Comparison of ENCODE assay signal across 9 cellular contexts in the genomic region with DNA sequence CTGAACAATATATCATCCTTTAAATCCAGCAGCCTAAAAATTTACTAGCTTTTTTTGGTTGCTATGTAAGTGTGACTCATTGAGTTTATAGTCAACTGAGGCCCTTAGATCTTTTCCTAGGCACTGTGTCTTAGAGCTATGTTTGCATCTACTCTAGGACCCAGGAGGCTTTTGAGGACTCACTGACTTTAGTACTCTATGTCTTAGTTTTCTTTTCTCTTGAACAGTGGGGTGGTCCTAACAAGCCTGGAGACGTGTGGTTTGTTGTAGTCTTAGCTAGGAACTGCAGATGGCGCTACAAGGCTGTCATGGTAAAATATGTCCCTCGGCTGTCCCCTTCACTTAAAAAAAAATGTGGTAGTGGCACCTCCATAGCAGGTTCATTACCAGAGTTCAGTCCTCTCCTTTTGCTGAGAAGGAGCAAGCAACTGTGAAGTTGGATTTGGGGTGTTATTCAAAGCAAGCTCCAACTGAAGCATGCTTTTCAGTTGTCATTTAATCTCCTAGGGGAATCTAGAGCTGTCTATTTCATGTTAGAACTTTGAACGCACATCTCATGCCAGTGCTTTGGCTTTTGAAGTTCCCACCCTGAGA. TPM values are rescaled to one million over a fixed set of nuclear protein-coding genes. Genes with fewer than 3 reads are reported as not detected.
A peak's percentile ranks its signal among the peaks of the same experiment; 100 is the strongest.
DNase-seq lines count a peak whose midpoint lies in the region; ATAC-seq and TF ChIP-seq lines count a peak whose summit lies in the region.
"Had no signal": no experiment of that assay in that cellular context is flagged by ENCODE, and none has a peak within 500 bp of the region (broad histone marks: within the 10 kb centered on the region; RNA-seq: fewer than 3 reads in every experiment).

No MANE protein-coding gene starts in this region.

- H3K36me3 ChIP-seq in HAP-1 (replicated peaks): no peaks in the 10 kb centered on the region
- H3K36me3 ChIP-seq in colonic mucosa: no peaks in the 10 kb centered on the region
- H3K36me3 ChIP-seq in liver (ENCODE audit: control insufficient read depth in 4 of 4, insufficient read depth in 3 of 4, low read depth in 1 of 4, low read length in 3 of 4): no peaks in the 10 kb centered on the region
- no peaks in the 10 kb centered on the region for H3K36me3 ChIP-seq in transverse colon
- H3K36me3 ChIP-seq: SJSA1 had no signal

- WGBS in liver: 20% methylated on average over 4 of the region's 4 CpGs
- WGBS in transverse colon (ENCODE audit: low coverage in 1 of 2), 2 donors: 9 to 63% methylated on average over 1 to 4 of the region's 4 CpGs

- TF ChIP-seq RAD21 in liver (IDR thresholded peaks at IDR 0.05): peak; percentile 88 to 93

- no peaks in the 10 kb centered on the region for H3K36me3 Mint-ChIP-seq in T-helper 2 cell treated with Interferon-gamma antibody and Interleukin-4, amounts not matched to agents 5 μg/mL and 100 μg/mL, for 36 hours (ENCODE audit: low read depth)

- H3K27me3 ChIP-seq in HAP-1 (ENCODE audit: low read depth) (no peaks in the 10 kb centered on the region), colonic mucosa (no peaks in the 10 kb centered on the region), liver (ENCODE audit: control insufficient read depth in 4 of 4, insufficient read depth in 4 of 4, low read length in 3 of 4) (no peaks in the 10 kb centered on the region), transverse colon (peaks cover 1% of the 10 kb centered on the region)
- H3K27me3 ChIP-seq: SJSA1 had no signal

- intact Hi-C loops in colonic mucosa (cut with DNase I) (loop anchor here (2.0 to 10.0 kb wide), 2 partner anchors 156 to 226 kb away; no protein-coding TSS in a partner anchor), transverse colon (cut with DNase I; ENCODE audit: low total_unique reads) (loop anchor here (5.0 kb wide), 1 partner anchor 149 kb away; no protein-coding TSS in a partner anchor)

- in situ Hi-C loops in HAP-1 (cut with MboI; ENCODE audit: low sequenced_read_pairs) (no loop called here), transverse colon (cut with MboI; ENCODE audit: low pct_ligation_motif_present in 1 of 4, low pct_unique_long_range_greater_than_20kb in 1 of 4, low sequenced_read_pairs in 3 of 4) (no loop called here)

- H3K9me3 ChIP-seq in HAP-1 (no peaks in the 10 kb centered on the region), colonic mucosa (no peaks in the 10 kb centered on the region), liver (ENCODE audit: control insufficient read depth in 4 of 4, low read length in 3 of 4) (no peaks in the 10 kb centered on the region), transverse colon (no peaks in the 10 kb centered on the region)
- H3K9me3 ChIP-seq: SJSA1 had no signal

- DNase-seq in D341Med (ENCODE audit: low spot score): peak; percentile 79
- peak; percentile 77 to 78 for DNase-seq in HAP-1 (ENCODE audit: low spot score in 2 of 2)
- DNase-seq in NCI-H2107 (lab: John Stamatoyannopoulos, UW): peak; percentile 53
- DNase-seq in T-helper 2 cell treated with Interferon-gamma antibody and Interleukin-4, amounts not matched to agents 5 μg/mL and 100 μg/mL, for 36 hours (ENCODE audit: low spot score): peak; percentile 53
- peak; percentile 67 for DNase-seq in colonic mucosa
- DNase-seq in transverse colon: peak; percentile 56

- TF ChIP-seq CTCF in colonic mucosa (IDR thresholded peaks at IDR 0.05) (peak; percentile 70), liver (IDR thresholded peaks at IDR 0.05; ENCODE audit: low read depth, low read length, missing input control) (peak; percentile 66), transverse colon (IDR thresholded peaks at IDR 0.05) (peak; percentile 69 to 83 (median 73))

- H3K4me1 ChIP-seq in HAP-1 (peaks cover 2% of the 10 kb centered on the region; the same call in 1 of the 2 replicates), colonic mucosa (no peaks in the 10 kb centered on the region), liver (ENCODE audit: control insufficient read depth in 4 of 4, insufficient read depth in 4 of 4, low read length in 3 of 4) (peaks cover 0 to 7% (median under 1%) of the 10 kb centered on the region in 4 donors), transverse colon (peaks cover 0 to 17% (median 0%) of the 10 kb centered on the region in 4 donors)

- TF ChIP-seq POLR2A in transverse colon (IDR thresholded peaks at IDR 0.05): no peak

- H3K27ac Mint-ChIP-seq in T-helper 2 cell treated with Interferon-gamma antibody and Interleukin-4, amounts not matched to agents 5 μg/mL and 100 μg/mL, for 36 hours: no peak overlapping the region

- no peak overlapping the region for H3K4me3 ChIP-seq in HAP-1
- H3K4me3 ChIP-seq in colonic mucosa: no peak overlapping the region
- H3K4me3 ChIP-seq in liver (ENCODE audit: low read depth in 1 of 3, low read length in 3 of 3): no peak overlapping the region
- no peak overlapping the region for H3K4me3 ChIP-seq in transverse colon
- H3K4me3 ChIP-seq: SJSA1 had no signal

- H3K27ac ChIP-seq in colonic mucosa: no peak overlapping the region
- no peak overlapping the region for H3K27ac ChIP-seq in liver (ENCODE audit: low read depth in 1 of 2, low read length in 2 of 2)
- H3K27ac ChIP-seq in transverse colon: no peak overlapping the region
- H3K27ac ChIP-seq: SJSA1 had no signal

- H3K9ac ChIP-seq in colonic mucosa (ENCODE audit: low read depth in 2 of 2, low read length in 2 of 2) (no peak overlapping the region), liver (ENCODE audit: low read depth in 1 of 2, low read length in 2 of 2) (no peak overlapping the region)

- no peak overlapping the region for H3K4me3 Mint-ChIP-seq in T-helper 2 cell treated with Interferon-gamma antibody and Interleukin-4, amounts not matched to agents 5 μg/mL and 100 μg/mL, for 36 hours

- peaks cover 4% of the 10 kb centered on the region for H3K4me1 Mint-ChIP-seq in T-helper 2 cell treated with Interferon-gamma antibody and Interleukin-4, amounts not matched to agents 5 μg/mL and 100 μg/mL, for 36 hours (ENCODE audit: low read depth)

- no peak for ATAC-seq in HG03342 (IDR thresholded peaks at IDR 0.05; ENCODE audit: unreplicated experiment)

- H3K9me3 Mint-ChIP-seq in T-helper 2 cell treated with Interferon-gamma antibody and Interleukin-4, amounts not matched to agents 5 μg/mL and 100 μg/mL, for 36 hours: no peaks in the 10 kb centered on the region

- no peak for TF ChIP-seq EP300 in transverse colon (IDR thresholded peaks at IDR 0.05; ENCODE audit: low read depth)

- peaks cover 29% of the 10 kb centered on the region for H3K27me3 Mint-ChIP-seq in T-helper 2 cell treated with Interferon-gamma antibody and Interleukin-4, amounts not matched to agents 5 μg/mL and 100 μg/mL, for 36 hours (ENCODE audit: low read depth)

TF ChIP-seq in liver, 16 proteins besides CTCF, POLR2A, EP300 and RAD21 (continues in another document):
- TF ChIP-seq RXRA (IDR thresholded peaks at IDR 0.05) (no peak), FOXA2 (IDR thresholded peaks at IDR 0.05) (no peak), HNF4G (IDR thresholded peaks at IDR 0.05) (no peak), EGR1 (IDR thresholded peaks at IDR 0.05; ENCODE audit: low read depth in 2 of 2) (no peak), SP1 (IDR thresholded peaks at IDR 0.05) (no peak), TAF1 (conservative IDR thresholded peaks at IDR 0.05) (no peak), HNF4A (conservative IDR thresholded peaks at IDR 0.05) (no peak)
- TF ChIP-seq, protein P1, sequence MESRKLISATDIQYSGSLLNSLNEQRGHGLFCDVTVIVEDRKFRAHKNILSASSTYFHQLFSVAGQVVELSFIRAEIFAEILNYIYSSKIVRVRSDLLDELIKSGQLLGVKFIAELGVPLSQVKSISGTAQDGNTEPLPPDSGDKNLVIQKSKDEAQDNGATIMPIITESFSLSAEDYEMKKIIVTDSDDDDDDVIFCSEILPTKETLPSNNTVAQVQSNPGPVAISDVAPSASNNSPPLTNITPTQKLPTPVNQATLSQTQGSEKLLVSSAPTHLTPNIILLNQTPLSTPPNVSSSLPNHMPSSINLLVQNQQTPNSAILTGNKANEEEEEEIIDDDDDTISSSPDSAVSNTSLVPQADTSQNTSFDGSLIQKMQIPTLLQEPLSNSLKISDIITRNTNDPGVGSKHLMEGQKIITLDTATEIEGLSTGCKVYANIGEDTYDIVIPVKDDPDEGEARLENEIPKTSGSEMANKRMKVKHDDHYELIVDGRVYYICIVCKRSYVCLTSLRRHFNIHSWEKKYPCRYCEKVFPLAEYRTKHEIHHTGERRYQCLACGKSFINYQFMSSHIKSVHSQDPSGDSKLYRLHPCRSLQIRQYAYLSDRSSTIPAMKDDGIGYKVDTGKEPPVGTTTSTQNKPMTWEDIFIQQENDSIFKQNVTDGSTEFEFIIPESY (IDR thresholded peaks at IDR 0.05): no peak
- TF ChIP-seq, protein P2, sequence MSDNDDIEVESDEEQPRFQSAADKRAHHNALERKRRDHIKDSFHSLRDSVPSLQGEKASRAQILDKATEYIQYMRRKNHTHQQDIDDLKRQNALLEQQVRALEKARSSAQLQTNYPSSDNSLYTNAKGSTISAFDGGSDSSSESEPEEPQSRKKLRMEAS (IDR thresholded peaks at IDR 0.05): no peak

RNA-seq across cellular contexts. Expression of gene SPATS2, which starts 8.6 kb away (rescaled TPM):
- 10 to 100 TPM; 17.2 to 21.9 TPM for total RNA-seq in colonic mucosa
- 1 to 10 TPM; 4.1 to 5.2 TPM for total RNA-seq in liver
- 1 to 10 TPM; 2.4 to 4.9 TPM for polyA plus RNA-seq in liver
- total RNA-seq in transverse colon: 10 to 100 TPM; 10.5 to 39.3 (median 21.0) TPM

RNA-seq across cellular contexts. Expression of gene DNAJC22, which starts 12.0 kb away (rescaled TPM):
- total RNA-seq in colonic mucosa (10 to 100 TPM; 29.0 to 34.2 TPM), liver (10 to 100 TPM; 16.6 to 49.4 TPM), transverse colon (10 to 100 TPM; 25.4 to 43.8 (median 39.2) TPM)
- polyA plus RNA-seq in liver: 10 to 100 TPM; 22.4 to 34.0 TPM

RNA-seq across cellular contexts. Expression of gene C1QL4, which starts 21.7 kb away (rescaled TPM):
- total RNA-seq in colonic mucosa: not detected
- total RNA-seq in liver: not detected
- not detected for polyA plus RNA-seq in liver
- not detected for total RNA-seq in transverse colon

RNA-seq across cellular contexts. Expression of gene TROAP, which starts 35.6 kb away (rescaled TPM):
- total RNA-seq in colonic mucosa (10 to 100 TPM; 11.8 to 51.8 TPM), liver (10 to 100 TPM in 1 of 2 donors, not detected in 1; 17.5 TPM), transverse colon (100 to 1,000 TPM in 1 of 4 donors, 1 to 10 TPM in 3; 1.1 to 100 (median 2.7) TPM)
- polyA plus RNA-seq in liver: 1 to 10 TPM in 1 of 2 donors, under 1 TPM in 1; 0.97 to 2.0 TPM
